In genomic region chr16:5336898-5337297, GRCh38 we compare ENCODE assay signal across 1 cellular context.
A peak's percentile ranks its signal among the peaks of the same experiment; 100 is the strongest.
TF ChIP-seq lines count a peak whose summit lies in the region.

No MANE protein-coding gene starts in this region.

TF ChIP-seq in H1, 55 proteins besides CTCF, POLR2A, EP300 and RAD21 (continued from another document):
- TF ChIP-seq CHD7 (IDR thresholded peaks at IDR 0.05; ENCODE audit: insufficient replicate concordance, low read length) (no peak), MAFK (IDR thresholded peaks at IDR 0.05; ENCODE audit: low read depth, low read length) (no peak), MAX (IDR thresholded peaks at IDR 0.05) (peak; percentile 82), CREB1 (IDR thresholded peaks at IDR 0.05) (no peak), SIN3A (conservative IDR thresholded peaks at IDR 0.05 in 1 of 2, IDR thresholded peaks at IDR 0.05 in 1 of 2; ENCODE audit: low read depth in 1 of 2, low read length in 2 of 2) (no peak), CHD1 (IDR thresholded peaks at IDR 0.05; ENCODE audit: low read depth, low read length) (no peak), HDAC2 (IDR thresholded peaks at IDR 0.05; ENCODE audit: borderline replicate concordance in 1 of 2, low read depth in 2 of 2, low read length in 2 of 2) (no peak)
